In genomic region chr9:121353246-121353975, GRCh38 we compare ENCODE assay signal across 8 cellular contexts. TPM values are rescaled to one million over a fixed set of nuclear protein-coding genes. Genes with fewer than 3 reads are reported as not detected.
DNase-seq lines count a peak whose midpoint lies in the region; ATAC-seq and TF ChIP-seq lines count a peak whose summit lies in the region.

No MANE protein-coding gene starts in this region.

- peak overlapping the region; percentile 59 for H3K4me3 Mint-ChIP-seq in activated T-helper 17 cell treated with anti-CD3 and anti-CD28 coated beads, Interleukin-2, amount 50 U/mL, for 72 hours
- H3K4me3 Mint-ChIP-seq in nephron: no peak overlapping the region

- peaks cover 34% of the 10 kb centered on the region for H3K4me1 Mint-ChIP-seq in activated T-helper 17 cell treated with anti-CD3 and anti-CD28 coated beads, Interleukin-2, amount 50 U/mL, for 72 hours
- H3K4me1 Mint-ChIP-seq in nephron: peaks cover 42% of the 10 kb centered on the region

- H3K4me1 ChIP-seq in cardiac muscle cell (ENCODE audit: low read depth): peaks cover 30% of the 10 kb centered on the region

- H3K27ac Mint-ChIP-seq in activated T-helper 17 cell treated with anti-CD3 and anti-CD28 coated beads, Interleukin-2, amount 50 U/mL, for 72 hours: peak overlapping the region; percentile 73
- peak overlapping the region in 2 of 3 experiments; percentile 51 to 77 for H3K27ac Mint-ChIP-seq in nephron

- H3K36me3 Mint-ChIP-seq in activated T-helper 17 cell treated with anti-CD3 and anti-CD28 coated beads, Interleukin-2, amount 50 U/mL, for 72 hours (ENCODE audit: low read depth): peaks cover 76% of the 10 kb centered on the region
- peaks cover 6% of the 10 kb centered on the region for H3K36me3 Mint-ChIP-seq in nephron (ENCODE audit: low read depth)

- H3K27me3 Mint-ChIP-seq in activated T-helper 17 cell treated with anti-CD3 and anti-CD28 coated beads, Interleukin-2, amount 50 U/mL, for 72 hours: no peaks in the 10 kb centered on the region
- no peaks in the 10 kb centered on the region for H3K27me3 Mint-ChIP-seq in nephron (ENCODE audit: low read depth)

- H3K4me3 ChIP-seq in cardiac muscle cell: no peak overlapping the region

- no peak for DNase-seq in cardiac muscle cell (ENCODE audit: low read depth in 1 of 2, low spot score in 1 of 2)
- no peak for DNase-seq in cardiac septum (ENCODE audit: low spot score)
- no peak for DNase-seq in NCI-H1092 treated with DMSO at 0.1 percent for 48 hours (lab: John Stamatoyannopoulos, UW)
- no peak for DNase-seq in NCI-H1694 treated with DMSO at 0.1 percent for 48 hours (lab: John Stamatoyannopoulos, UW)
- DNase-seq in NCI-H2227 (lab: John Stamatoyannopoulos, UW; ENCODE audit: unreplicated experiment): no peak

- H3K9me3 ChIP-seq in cardiac muscle cell (ENCODE audit: low read depth): no peaks in the 10 kb centered on the region

- intact Hi-C loops in cardiac septum (cut with DNase I): no loop called here

- no peaks in the 10 kb centered on the region for H3K27me3 ChIP-seq in cardiac muscle cell

- no peaks in the 10 kb centered on the region for H3K36me3 ChIP-seq in cardiac muscle cell

- TF ChIP-seq CTCF in cardiac muscle cell (IDR thresholded peaks at IDR 0.05; ENCODE audit: low read depth, low read length): no peak
- no peak for TF ChIP-seq CTCF in nephron (IDR thresholded peaks at IDR 0.05; ENCODE audit: unreplicated experiment in 3 of 3)

- ATAC-seq in HG03442 (IDR thresholded peaks at IDR 0.05; ENCODE audit: unreplicated experiment): peak; percentile 99
- ATAC-seq in activated T-helper 17 cell treated with anti-CD3 and anti-CD28 coated beads, Interleukin-2, amount 50 U/mL, for 72 hours (replicated peaks): peak; percentile 95

- no peaks in the 10 kb centered on the region for H3K9me3 Mint-ChIP-seq in activated T-helper 17 cell treated with anti-CD3 and anti-CD28 coated beads, Interleukin-2, amount 50 U/mL, for 72 hours
- no peaks in the 10 kb centered on the region for H3K9me3 Mint-ChIP-seq in nephron

- H3K27ac ChIP-seq in cardiac muscle cell: peak overlapping the region; percentile 63

RNA-seq across cellular contexts. Expression of gene STOM, which starts 16.6 kb away (rescaled TPM):
- 11.2 and 13.6 TPM in 2 replicates for total RNA-seq in cardiac muscle cell
- 11.7 and 19.5 TPM in 2 replicates for polyA plus RNA-seq in cardiac muscle cell
- 191 TPM for total RNA-seq in cardiac septum
- 10 to 100 TPM; 50.8 to 69.4 TPM for total RNA-seq in activated T-helper 17 cell treated with anti-CD3 and anti-CD28 coated beads, Interleukin-2, amount 50 U/mL, for 72 hours
